Comparison of ENCODE assay signal across 8 cellular contexts in the genomic region with DNA sequence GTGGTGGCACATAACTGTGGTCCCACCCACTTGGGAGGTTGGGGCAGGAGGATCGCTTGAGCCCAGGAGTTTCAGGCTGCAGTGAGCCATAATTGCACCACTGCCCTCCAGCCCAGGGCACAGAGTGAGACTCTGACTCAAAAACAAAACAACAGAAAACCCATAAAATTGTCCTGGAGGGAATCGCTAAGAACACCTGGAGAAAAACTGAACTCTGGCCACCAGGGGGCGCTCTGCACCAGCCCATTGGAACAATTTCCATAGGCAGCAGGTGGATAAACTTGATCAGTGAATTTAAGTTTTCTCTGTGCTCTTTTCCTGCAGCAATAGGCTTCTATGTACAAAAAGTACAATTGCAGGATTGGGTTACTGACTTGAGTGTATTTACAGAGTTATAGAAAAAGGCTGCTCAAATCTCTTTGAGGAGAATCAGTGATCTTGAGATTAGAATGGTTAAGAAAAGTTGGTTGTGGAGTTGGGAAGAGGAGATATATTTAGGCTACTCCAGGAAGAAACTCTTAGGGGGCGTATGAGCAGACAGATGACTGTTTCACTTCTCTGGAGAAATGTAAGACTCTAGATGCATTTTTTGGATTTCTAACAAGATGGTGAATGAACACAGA.
DNase-seq lines count a peak whose midpoint lies in the region; ATAC-seq and TF ChIP-seq lines count a peak whose summit lies in the region.

No MANE protein-coding gene starts in this region.

- intact Hi-C loops in spleen (cut with DNase I; ENCODE audit: low total_unique reads), result loop anchor here (2.0 kb wide), 1 partner anchor 878 kb away; no protein-coding TSS in a partner anchor

- H3K27ac ChIP-seq in iPS DF 6.9 (ENCODE audit: low read length) (no peak overlapping the region), spleen (no peak overlapping the region)

- H3K9me3 ChIP-seq in iPS DF 6.9 (ENCODE audit: control insufficient read depth, insufficient read depth, low read length), result no peaks in the 10 kb centered on the region; the same call in 1 of the 2 replicates
- H3K9me3 ChIP-seq in spleen, result peaks cover 0 to 20% (median 2%) of the 10 kb centered on the region in 8 donors

- ATAC-seq in GM19452 (IDR thresholded peaks at IDR 0.05; ENCODE audit: unreplicated experiment) (no peak), GM18870 (IDR thresholded peaks at IDR 0.05; ENCODE audit: unreplicated experiment) (no peak)

- H3K4me3 ChIP-seq in NB4 (ENCODE audit: low read depth, low read length), result no peak overlapping the region
- H3K4me3 ChIP-seq in astrocyte of the cerebellum (ENCODE audit: low read depth, low read length), result no peak overlapping the region
- H3K4me3 ChIP-seq in iPS DF 6.9 (ENCODE audit: low read length), result no peak overlapping the region
- H3K4me3 ChIP-seq in spleen, result no peak overlapping the region

- TF ChIP-seq CTCF in NB4 (IDR thresholded peaks at IDR 0.05; ENCODE audit: low read depth, low read length) (peak; percentile 84), astrocyte of the cerebellum (IDR thresholded peaks at IDR 0.05; ENCODE audit: low read depth, low read length, missing control alignments) (peak; percentile 74), spleen (IDR thresholded peaks at IDR 0.05 in 8 of 11, conservative IDR thresholded peaks at IDR 0.05 in 3 of 11) (peak; percentile 25 to 85 (median 73))

- H3K36me3 ChIP-seq in iPS DF 6.9 (ENCODE audit: control insufficient read depth, insufficient read depth, low read length) (no peaks in the 10 kb centered on the region), spleen (no peaks in the 10 kb centered on the region)

- no CpG with 5 or more reads among the region's 4 CpGs for WGBS in iPS DF 6.9 (ENCODE audit: insufficient coverage, insufficient read length)
- WGBS in spleen, 5 donors, result 11 to 17% (median 12%) methylated on average over 4 of the region's 4 CpGs

- in situ Hi-C loops in astrocyte of the cerebellum (cut with HindIII; ENCODE audit: low sequenced_read_pairs), result no loop called here

- TF ChIP-seq POLR2A in NB4 (IDR thresholded peaks at IDR 0.05; ENCODE audit: extremely low read depth, insufficient read length) (no peak), spleen (IDR thresholded peaks at IDR 0.05) (no peak)

- peak; percentile 24 for DNase-seq in GM04504 (ENCODE audit: low read depth)
- DNase-seq in NB4 (ENCODE audit: low read depth), result peak; percentile 76
- peak; percentile 63 for DNase-seq in SW480 (ENCODE audit: low spot score)
- DNase-seq in astrocyte of the cerebellum (ENCODE audit: low read depth), result peak; percentile 47
- DNase-seq in iPS DF 6.9 (ENCODE audit: low read depth, low spot score), result peak; percentile 80
- peak; percentile 82 for DNase-seq in spleen

- H3K27me3 ChIP-seq in iPS DF 6.9 (ENCODE audit: control insufficient read depth, insufficient read depth, low read length) (no peaks in the 10 kb centered on the region), spleen (replicated peaks in 1 of 7) (peaks cover 0 to 20% (median 0%) of the 10 kb centered on the region in 7 donors)

- H3K4me1 ChIP-seq in iPS DF 6.9 (ENCODE audit: control insufficient read depth, insufficient read depth, low read length) (no peaks in the 10 kb centered on the region; the same call in 1 of the 2 replicates), spleen (no peaks in the 10 kb centered on the region)

Comparison
In these comparisons a context has a peak if more than half of its experiments do, and no peak if none do; other contexts are left out.
1. DNase-seq: peak in every context shown above with its lines; median percentile 82 in spleen; 80 in iPS DF 6.9; 76 in NB4; 63 in SW480; 47 in astrocyte of the cerebellum; 24 in GM04504.